9 cellular contexts compared by ENCODE assay signal in genomic region chr7:27182861-27183681, GRCh38. TPM values are rescaled to one million over a fixed set of nuclear protein-coding genes. Genes with fewer than 3 reads are reported as not detected.
DNase-seq lines count a peak whose midpoint lies in the region; ATAC-seq and TF ChIP-seq lines count a peak whose summit lies in the region.
"Had no signal": no experiment of that assay in that cellular context is flagged by ENCODE, and none has a peak within 500 bp of the region (broad histone marks: within the 10 kb centered on the region; RNA-seq: fewer than 3 reads in every experiment).

No MANE protein-coding gene starts in this region.

- peak overlapping the region; percentile 92 for H3K27ac ChIP-seq in RWPE2 (ENCODE audit: poor library complexity, severe bottlenecking)
- peak overlapping the region in 1 of 2 donors; percentile 25 for H3K27ac ChIP-seq in thoracic aorta

- ATAC-seq in RWPE2 (ENCODE audit: low read depth): no peak
- no peak for ATAC-seq in left lobe of liver
- ATAC-seq in thoracic aorta (ENCODE audit: insufficient number of reproducible peaks, low FRiP score, low read depth): no peak
- ATAC-seq in HG03196 (IDR thresholded peaks at IDR 0.05; ENCODE audit: unreplicated experiment): no peak
- no peak for ATAC-seq in HG02588 (IDR thresholded peaks at IDR 0.05; ENCODE audit: unreplicated experiment)

- H3K4me3 ChIP-seq in RWPE2 (ENCODE audit: severe bottlenecking): peak overlapping the region; percentile 49
- H3K4me3 ChIP-seq in thoracic aorta: peak overlapping the region; percentile 68

- H3K4me1 ChIP-seq in RWPE2 (ENCODE audit: insufficient read depth, poor library complexity, severe bottlenecking) (peaks cover 13% of the 10 kb centered on the region), thoracic aorta (ENCODE audit: control insufficient read depth in 1 of 2, low read depth in 2 of 2) (peaks cover 20 to 51% of the 10 kb centered on the region in 2 donors)

- TF ChIP-seq CTCF in RWPE2 (IDR thresholded peaks at IDR 0.05; ENCODE audit: poor library complexity, severe bottlenecking): no peak
- TF ChIP-seq CTCF in thoracic aorta (IDR thresholded peaks at IDR 0.05): no peak

- H3K9me3 ChIP-seq in RWPE2 (ENCODE audit: severe bottlenecking) (no peaks in the 10 kb centered on the region), thoracic aorta (no peaks in the 10 kb centered on the region)

- H3K27me3 ChIP-seq in RWPE2 (ENCODE audit: insufficient read depth, poor library complexity, severe bottlenecking) (no peaks in the 10 kb centered on the region), thoracic aorta (replicated peaks; ENCODE audit: insufficient read depth) (peaks cover 48% of the 10 kb centered on the region)

- peak; percentile 1 for DNase-seq in activated naive CD4-positive, alpha-beta T cell treated with Interleukin-2 at 50 U/mL for 16 hours
- DNase-seq in activated naive CD4-positive, alpha-beta T cell (lab: John Stamatoyannopoulos, UW): no peak
- DNase-seq in RWPE2 (ENCODE audit: low spot score) (peak; percentile 62), left lobe of liver (ENCODE audit: low spot score) (peak; percentile 31), thoracic aorta (ENCODE audit: low spot score) (no peak), T-helper 2 cell (no peak)
- DNase-seq: DMS 273 treated with DMSO at 0.1 percent for 48 hours had no signal

- H3K36me3 ChIP-seq in RWPE2 (ENCODE audit: low read depth): no peaks in the 10 kb centered on the region
- no peaks in the 10 kb centered on the region for H3K36me3 ChIP-seq in thoracic aorta

RNA-seq across cellular contexts. Expression of gene HOXA11, which starts 2.0 kb away (rescaled TPM):
- total RNA-seq in left lobe of liver (not detected), thoracic aorta (1 to 10 TPM in 1 of 2 donors, under 1 TPM in 1; 0.28 to 3.7 TPM)

RNA-seq across cellular contexts. Expression of gene HOXA10, which starts 9.0 kb away (rescaled TPM):
- 0.10 TPM for total RNA-seq in left lobe of liver
- total RNA-seq in thoracic aorta: under 1 TPM in 1 of 2 donors, not detected in 1; 0.81 TPM

RNA-seq across cellular contexts. Expression of gene HOXA13, which starts 16.8 kb away (rescaled TPM):
- total RNA-seq in left lobe of liver: 0.03 TPM
- total RNA-seq in thoracic aorta: under 1 TPM in 1 of 2 donors, not detected in 1; 0.14 TPM

RNA-seq across cellular contexts. Expression of gene HOXA9, which starts 17.7 kb away (rescaled TPM):
- total RNA-seq in left lobe of liver: not detected
- total RNA-seq in thoracic aorta: not detected

RNA-seq across cellular contexts. Expression of gene HOXA7, which starts 26.6 kb away (rescaled TPM):
- total RNA-seq in left lobe of liver (not detected), thoracic aorta (under 1 TPM; 0.28 to 0.54 TPM)

Comparison
In these comparisons a context has a peak if more than half of its experiments do, and no peak if none do; other contexts are left out.
1. DNase-seq: peak in activated naive CD4-positive, alpha-beta T cell treated with Interleukin-2 at 50 U/mL for 16 hours (single experiment), RWPE2 (single experiment) and left lobe of liver (single experiment); none in activated naive CD4-positive, alpha-beta T cell (0 of 4), thoracic aorta (single experiment) and T-helper 2 cell (0 of 5).